27 cellular contexts compared by ENCODE assay signal in the genomic region with DNA sequence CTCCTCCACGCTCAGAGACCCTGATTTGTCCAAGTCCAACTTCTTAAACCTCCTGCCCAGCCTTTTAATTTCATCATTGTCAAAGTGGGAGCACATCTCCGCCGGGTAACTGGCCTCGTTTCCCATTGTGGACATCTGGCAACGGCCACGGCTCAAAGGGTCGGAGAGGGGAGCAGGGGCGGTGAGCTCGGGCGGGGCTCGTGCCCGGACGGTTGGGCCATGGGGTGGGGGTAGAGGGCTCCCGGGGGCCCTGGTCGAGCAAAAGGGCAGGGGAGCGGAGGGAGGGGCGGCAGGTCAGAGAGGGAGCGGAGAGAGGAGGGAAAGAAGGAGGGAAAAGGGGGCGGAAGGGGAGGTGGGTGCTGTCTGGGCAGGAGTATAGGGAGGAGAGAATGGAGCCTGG.
"Had no signal": no experiment of that assay in that cellular context is flagged by ENCODE, and none has a peak within 500 bp of the region (broad histone marks: within the 10 kb centered on the region; RNA-seq: fewer than 3 reads in every experiment).

A gene with protein sequence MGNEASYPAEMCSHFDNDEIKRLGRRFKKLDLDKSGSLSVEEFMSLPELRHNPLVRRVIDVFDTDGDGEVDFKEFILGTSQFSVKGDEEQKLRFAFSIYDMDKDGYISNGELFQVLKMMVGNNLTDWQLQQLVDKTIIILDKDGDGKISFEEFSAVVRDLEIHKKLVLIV (minus strand): TSS at position 174 of the 400 bp plus-strand sequence. CDS start 48 bp downstream, at position 126.

- H3K4me3 Mint-ChIP-seq: activated CD4-positive, alpha-beta memory T cell treated with anti-CD3 and anti-CD28 coated beads for 36 hours; activated CD4-positive, alpha-beta T cell treated with anti-CD3 and anti-CD28 coated beads for 36 hours; activated CD4-positive, alpha-beta T cell treated with anti-CD3 and anti-CD28 coated beads, Interleukin-2, amount 10 ng/mL, durations not matched to agents 24 days and 14 days; activated CD8-positive, alpha-beta memory T cell treated with anti-CD3 and anti-CD28 coated beads, Interleukin-2, amount 10 ng/mL, durations not matched to agents 7 days and 5 days; activated CD8-positive, alpha-beta T cell treated with anti-CD3 and anti-CD28 coated beads, Interleukin-2, amount 10 ng/mL, durations not matched to agents 7 days and 5 days; activated naive CD4-positive, alpha-beta T cell treated with anti-CD3 and anti-CD28 coated beads for 36 hours; activated naive CD8-positive, alpha-beta T cell; activated T-helper 1 cell treated with anti-CD3 and anti-CD28 coated beads, Interleukin-12 subunit alpha, Interleukin-12 subunit beta, Interleukin-2, Interleukin-4 antibody, amounts not matched to agents 30 ng/mL and 10 ng/mL and 1 ng/mL, durations not matched to agents 14 hours and 24 hours and 36 hours; effector memory CD8-positive, alpha-beta T cell had no signal

- H3K27ac ChIP-seq: brain microvascular endothelial cell, esophagus squamous epithelium had no signal

- H3K4me1 Mint-ChIP-seq: activated CD4-positive, alpha-beta T cell treated with anti-CD3 and anti-CD28 coated beads for 36 hours; activated CD4-positive, alpha-beta T cell treated with anti-CD3 and anti-CD28 coated beads, Interleukin-2, amount 10 ng/mL, durations not matched to agents 24 days and 14 days; activated CD8-positive, alpha-beta memory T cell treated with anti-CD3 and anti-CD28 coated beads, Interleukin-2, amount 10 ng/mL, durations not matched to agents 7 days and 5 days had no signal

- H3K9me3 ChIP-seq: esophagus squamous epithelium had no signal

- H3K4me3 ChIP-seq: esophagus squamous epithelium had no signal

- H3K27me3 Mint-ChIP-seq: activated CD4-positive, alpha-beta memory T cell treated with anti-CD3 and anti-CD28 coated beads for 36 hours; activated CD4-positive, alpha-beta T cell treated with anti-CD3 and anti-CD28 coated beads for 36 hours; activated naive CD8-positive, alpha-beta T cell had no signal

- H3K27me3 ChIP-seq: brain microvascular endothelial cell had no signal

- H3K36me3 ChIP-seq: brain microvascular endothelial cell, esophagus squamous epithelium had no signal

- H3K9me3 Mint-ChIP-seq: activated CD4-positive, alpha-beta memory T cell treated with anti-CD3 and anti-CD28 coated beads for 36 hours; activated CD4-positive, alpha-beta T cell treated with anti-CD3 and anti-CD28 coated beads, Interleukin-2, amount 10 ng/mL, durations not matched to agents 24 days and 14 days; activated naive CD4-positive, alpha-beta T cell treated with anti-CD3 and anti-CD28 coated beads for 36 hours; activated T-helper 1 cell treated with anti-CD3 and anti-CD28 coated beads, Interleukin-12 subunit alpha, Interleukin-12 subunit beta, Interleukin-2, Interleukin-4 antibody, amounts not matched to agents 30 ng/mL and 10 ng/mL and 1 ng/mL, durations not matched to agents 14 hours and 24 hours and 36 hours; activated T-helper 2 cell treated with anti-CD3 and anti-CD28 coated beads, Interferon-gamma antibody, Interleukin-2, Interleukin-4, amounts not matched to agents 10 μg/mL and 5 μg/mL and 100 μg/mL, durations not matched to agents 14 hours and 24 hours and 36 hours; effector memory CD8-positive, alpha-beta T cell had no signal

- H3K27ac Mint-ChIP-seq: activated CD4-positive, alpha-beta memory T cell treated with anti-CD3 and anti-CD28 coated beads for 36 hours; activated CD4-positive, alpha-beta T cell treated with anti-CD3 and anti-CD28 coated beads for 36 hours; activated CD4-positive, alpha-beta T cell treated with anti-CD3 and anti-CD28 coated beads, Interleukin-2, amount 10 ng/mL, durations not matched to agents 24 days and 14 days; activated CD8-positive, alpha-beta memory T cell treated with anti-CD3 and anti-CD28 coated beads, Interleukin-2, amount 10 ng/mL, durations not matched to agents 7 days and 5 days; activated CD8-positive, alpha-beta T cell treated with anti-CD3 and anti-CD28 coated beads, Interleukin-2, amount 10 ng/mL, durations not matched to agents 7 days and 5 days; activated naive CD4-positive, alpha-beta T cell treated with anti-CD3 and anti-CD28 coated beads for 36 hours; activated naive CD8-positive, alpha-beta T cell; activated T-helper 1 cell treated with anti-CD3 and anti-CD28 coated beads, Interleukin-12 subunit alpha, Interleukin-12 subunit beta, Interleukin-2, Interleukin-4 antibody, amounts not matched to agents 30 ng/mL and 10 ng/mL and 1 ng/mL, durations not matched to agents 14 hours and 24 hours and 36 hours; activated T-helper 2 cell treated with anti-CD3 and anti-CD28 coated beads, Interferon-gamma antibody, Interleukin-2, Interleukin-4, amounts not matched to agents 10 μg/mL and 5 μg/mL and 100 μg/mL, durations not matched to agents 14 hours and 24 hours and 36 hours; effector memory CD8-positive, alpha-beta T cell had no signal

- H3K4me1 ChIP-seq: esophagus squamous epithelium had no signal

- DNase-seq: activated CD4-positive, alpha-beta memory T cell treated with anti-CD3 and anti-CD28 coated beads for 36 hours; activated CD4-positive, alpha-beta T cell treated with anti-CD3 and anti-CD28 coated beads for 36 hours; activated CD4-positive, alpha-beta T cell treated with anti-CD3 and anti-CD28 coated beads, Interleukin-2, amount 10 ng/mL, durations not matched to agents 24 days and 14 days; activated CD4-positive, CD25-positive, alpha-beta regulatory T cell; activated CD4-positive, CD25-positive, alpha-beta regulatory T cell treated with anti-CD3 and anti-CD28 coated beads, Interleukin-2, amount 50 U/mL, for 72 hours; activated CD8-positive, alpha-beta memory T cell treated with anti-CD3 and anti-CD28 coated beads, Interleukin-2, amount 10 ng/mL, durations not matched to agents 7 days and 5 days; activated CD8-positive, alpha-beta memory T cell treated with anti-CD3 and anti-CD28 coated beads, Interleukin-2, amount 50 U/mL, for 4 hours; activated CD8-positive, alpha-beta T cell treated with anti-CD3 and anti-CD28 coated beads, Interleukin-2, amount 10 ng/mL, durations not matched to agents 7 days and 5 days; activated effector memory CD4-positive, alpha-beta T cell treated with anti-CD3 and anti-CD28 coated beads, Interleukin-2, amount 50 U/mL, for 16 hours; activated naive CD4-positive, alpha-beta T cell treated with anti-CD3 and anti-CD28 coated beads for 36 hours; activated T-cell treated with anti-CD3 and anti-CD28 coated beads, Interleukin-2, amount 50 U/mL, for 1 hour; activated T-cell treated with anti-CD3 and anti-CD28 coated beads, Interleukin-2, amount 50 U/mL, for 48 hours; amniotic stem cell; anterior cingulate cortex; brain microvascular endothelial cell; cortex of kidney; dermis blood vessel endothelial cell; effector CD4-positive, alpha-beta T cell; effector memory CD8-positive, alpha-beta T cell; erythroblast; esophagus squamous epithelium; foreskin melanocyte; head of caudate nucleus; T-helper 2 cell had no signal

- H3K36me3 Mint-ChIP-seq: activated CD4-positive, alpha-beta memory T cell treated with anti-CD3 and anti-CD28 coated beads for 36 hours; activated CD8-positive, alpha-beta memory T cell treated with anti-CD3 and anti-CD28 coated beads, Interleukin-2, amount 10 ng/mL, durations not matched to agents 7 days and 5 days; activated naive CD8-positive, alpha-beta T cell had no signal
